In the genomic region with DNA sequence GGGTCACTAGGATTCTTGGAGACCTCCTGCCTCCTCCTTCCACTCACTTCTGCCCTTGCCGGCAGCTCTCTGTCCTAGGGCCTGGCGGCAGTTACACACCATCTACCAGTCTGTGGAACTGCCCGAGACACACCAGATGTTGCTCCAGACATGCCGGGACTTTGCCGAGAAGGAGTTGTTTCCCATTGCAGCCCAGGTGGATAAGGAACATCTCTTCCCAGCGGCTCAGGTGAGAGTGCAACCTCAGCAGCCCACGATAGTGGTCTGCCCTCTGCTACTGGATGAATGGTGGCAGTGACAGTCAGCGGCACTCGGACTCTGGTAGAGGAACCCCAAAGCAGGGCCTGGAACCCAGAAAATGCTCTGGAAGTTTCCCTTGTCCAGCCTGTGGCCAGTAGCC, we compare ENCODE assay signal across 1 cellular context.
TF ChIP-seq lines count a peak whose summit lies in the region.

No MANE protein-coding gene starts in this region.

TF ChIP-seq in GM12878, 131 proteins besides CTCF, POLR2A, EP300 and RAD21:
- no peak for TF ChIP-seq ETV6 (conservative IDR thresholded peaks at IDR 0.05 in 1 of 2, IDR thresholded peaks at IDR 0.05 in 1 of 2; ENCODE audit: borderline replicate concordance in 1 of 2, low read depth in 1 of 2)
- TF ChIP-seq MYB (IDR thresholded peaks at IDR 0.05; ENCODE audit: borderline replicate concordance, low read depth, low read length), result no peak
- TF ChIP-seq HDAC2 (IDR thresholded peaks at IDR 0.05), result no peak
- no peak for TF ChIP-seq SREBF2 (IDR thresholded peaks at IDR 0.05; ENCODE audit: low read length)
- no peak for TF ChIP-seq SPI1 (IDR thresholded peaks at IDR 0.05; ENCODE audit: borderline replicate concordance, insufficient read depth, low read depth, low read length)
- no peak for TF ChIP-seq YY1 (IDR thresholded peaks at IDR 0.05; ENCODE audit: low read depth, low read length)
